ENCODE assay signal across 1 cellular context in the genomic region with DNA sequence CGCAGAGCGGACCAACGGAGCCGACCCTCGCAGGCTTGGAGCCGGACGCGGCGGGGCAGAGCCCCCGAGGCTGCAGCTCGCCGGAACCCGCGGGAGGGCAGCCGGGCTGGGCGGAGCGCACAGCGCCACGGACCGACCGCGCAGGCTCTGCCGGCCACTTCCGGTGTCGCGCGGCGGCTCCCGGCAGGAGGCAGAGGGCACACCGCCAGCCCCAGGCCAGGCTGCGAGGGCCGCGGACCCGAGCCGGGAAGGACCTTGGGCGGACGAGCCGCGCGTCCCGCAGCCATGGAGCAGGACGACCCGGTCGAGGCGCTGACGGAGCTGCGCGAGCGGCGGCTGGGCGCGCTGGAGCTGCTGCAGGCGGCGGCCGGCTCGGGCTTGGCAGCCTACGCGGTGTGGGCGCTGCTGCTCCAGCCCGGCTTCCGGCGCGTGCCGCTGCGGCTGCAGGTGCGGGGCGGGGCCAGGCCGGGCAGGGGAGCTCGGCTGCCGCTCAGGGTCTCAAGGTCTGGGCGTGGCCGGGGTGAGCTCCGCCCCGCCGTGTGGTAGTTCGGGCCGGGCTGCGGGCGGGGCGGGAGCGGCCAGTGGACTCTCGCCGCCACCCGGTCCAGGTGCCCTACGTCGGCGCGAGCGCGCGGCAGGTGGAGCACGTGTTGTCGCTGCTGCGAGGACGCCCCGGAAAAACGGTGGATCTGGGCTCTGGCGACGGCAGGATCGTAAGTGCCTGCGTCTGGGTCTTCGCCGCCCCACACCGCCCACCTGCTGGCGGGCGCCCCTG.
TF ChIP-seq lines count a peak whose summit lies in the region.

A gene with protein sequence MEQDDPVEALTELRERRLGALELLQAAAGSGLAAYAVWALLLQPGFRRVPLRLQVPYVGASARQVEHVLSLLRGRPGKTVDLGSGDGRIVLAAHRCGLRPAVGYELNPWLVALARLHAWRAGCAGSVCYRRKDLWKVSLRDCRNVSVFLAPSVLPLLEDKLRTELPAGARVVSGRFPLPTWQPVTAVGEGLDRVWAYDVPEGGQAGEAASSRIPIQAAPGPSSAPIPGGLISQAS (plus strand): TSS at position 157 of the 775 bp plus-strand sequence. CDS start 129 bp downstream, at position 286.

TF ChIP-seq in HEK293, 187 proteins besides CTCF, POLR2A, EP300 and RAD21 (continued from another document and continues in another):
- TF ChIP-seq, protein P1, sequence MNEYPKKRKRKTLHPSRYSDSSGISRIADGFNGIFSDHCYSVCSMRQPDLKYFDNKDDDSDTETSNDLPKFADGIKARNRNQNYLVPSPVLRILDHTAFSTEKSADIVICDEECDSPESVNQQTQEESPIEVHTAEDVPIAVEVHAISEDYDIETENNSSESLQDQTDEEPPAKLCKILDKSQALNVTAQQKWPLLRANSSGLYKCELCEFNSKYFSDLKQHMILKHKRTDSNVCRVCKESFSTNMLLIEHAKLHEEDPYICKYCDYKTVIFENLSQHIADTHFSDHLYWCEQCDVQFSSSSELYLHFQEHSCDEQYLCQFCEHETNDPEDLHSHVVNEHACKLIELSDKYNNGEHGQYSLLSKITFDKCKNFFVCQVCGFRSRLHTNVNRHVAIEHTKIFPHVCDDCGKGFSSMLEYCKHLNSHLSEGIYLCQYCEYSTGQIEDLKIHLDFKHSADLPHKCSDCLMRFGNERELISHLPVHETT (tag by site-specific recombination; IDR thresholded peaks at IDR 0.05), result no peak
- TF ChIP-seq ZNF629 (tag by site-specific recombination; IDR thresholded peaks at IDR 0.05) (no peak), TRIM28 (IDR thresholded peaks at IDR 0.05; ENCODE audit: borderline replicate concordance, low read length) (peak; percentile 32; the same call in 1 of the 2 replicates), ZSCAN30 (tag by site-specific recombination; IDR thresholded peaks at IDR 0.05) (peak; percentile 97; the same call in 1 of the 2 replicates), ZNF626 (tag by site-specific recombination; IDR thresholded peaks at IDR 0.05) (peak; percentile 93; the same call in 1 of the 2 replicates), ZNF138 (tag by site-specific recombination; IDR thresholded peaks at IDR 0.05; ENCODE audit: borderline replicate concordance) (no peak), ZNF830 (tag by site-specific recombination; IDR thresholded peaks at IDR 0.05; ENCODE audit: low read depth) (no peak), REPIN1 (tag by site-specific recombination; IDR thresholded peaks at IDR 0.05; ENCODE audit: low read depth) (no peak), OSR2 (tag by site-specific recombination; IDR thresholded peaks at IDR 0.05) (peak; percentile 45; the same call in 1 of the 2 replicates), KLF10 (tag by site-specific recombination; IDR thresholded peaks at IDR 0.05) (peak; percentile 73; the same call in 1 of the 2 replicates), SP3 (tag by site-specific recombination; IDR thresholded peaks at IDR 0.05) (peak; percentile 46), ZNF549 (tag by site-specific recombination; IDR thresholded peaks at IDR 0.05) (no peak), ZNF510 (tag by site-specific recombination; IDR thresholded peaks at IDR 0.05; ENCODE audit: insufficient replicate concordance) (no peak), ZNF658 (tag by site-specific recombination; IDR thresholded peaks at IDR 0.05) (no peak), ZEB2 (tag by site-specific recombination; IDR thresholded peaks at IDR 0.05) (peak; percentile 32; the same call in 1 of the 2 replicates), EGR2 (tag by site-specific recombination; IDR thresholded peaks at IDR 0.05; ENCODE audit: low read depth) (peak; percentile 37; the same call in 1 of the 2 replicates), ZNF354C (tag by site-specific recombination; IDR thresholded peaks at IDR 0.05; ENCODE audit: borderline replicate concordance, low read depth) (no peak), YY2 (tag by site-specific recombination; IDR thresholded peaks at IDR 0.05) (no peak), ZNF843 (tag by site-specific recombination; IDR thresholded peaks at IDR 0.05) (no peak), HOXA7 (CRISPR knock-in tag; IDR thresholded peaks at IDR 0.05; ENCODE audit: borderline replicate concordance) (no peak), ZFP3 (tag by site-specific recombination; IDR thresholded peaks at IDR 0.05; ENCODE audit: low read depth) (no peak), ZNF654 (tag by site-specific recombination; IDR thresholded peaks at IDR 0.05; ENCODE audit: low read depth) (no peak), ZNF571 (tag by site-specific recombination; IDR thresholded peaks at IDR 0.05) (no peak), ZNF792 (tag by site-specific recombination; IDR thresholded peaks at IDR 0.05) (no peak), ZNF777 (tag by site-specific recombination; IDR thresholded peaks at IDR 0.05; ENCODE audit: borderline replicate concordance) (no peak), ZNF596 (tag by site-specific recombination; IDR thresholded peaks at IDR 0.05) (peak; percentile 72), SCRT1 (tag by site-specific recombination; IDR thresholded peaks at IDR 0.05; ENCODE audit: borderline replicate concordance) (peak; percentile 78), SP2 (tag by site-specific recombination; IDR thresholded peaks at IDR 0.05) (peak; percentile 35), ZNF10 (tag by site-specific recombination; IDR thresholded peaks at IDR 0.05) (no peak), KLF1 (tag by site-specific recombination; IDR thresholded peaks at IDR 0.05) (peak; percentile 75)
- TF ChIP-seq, protein P2, sequence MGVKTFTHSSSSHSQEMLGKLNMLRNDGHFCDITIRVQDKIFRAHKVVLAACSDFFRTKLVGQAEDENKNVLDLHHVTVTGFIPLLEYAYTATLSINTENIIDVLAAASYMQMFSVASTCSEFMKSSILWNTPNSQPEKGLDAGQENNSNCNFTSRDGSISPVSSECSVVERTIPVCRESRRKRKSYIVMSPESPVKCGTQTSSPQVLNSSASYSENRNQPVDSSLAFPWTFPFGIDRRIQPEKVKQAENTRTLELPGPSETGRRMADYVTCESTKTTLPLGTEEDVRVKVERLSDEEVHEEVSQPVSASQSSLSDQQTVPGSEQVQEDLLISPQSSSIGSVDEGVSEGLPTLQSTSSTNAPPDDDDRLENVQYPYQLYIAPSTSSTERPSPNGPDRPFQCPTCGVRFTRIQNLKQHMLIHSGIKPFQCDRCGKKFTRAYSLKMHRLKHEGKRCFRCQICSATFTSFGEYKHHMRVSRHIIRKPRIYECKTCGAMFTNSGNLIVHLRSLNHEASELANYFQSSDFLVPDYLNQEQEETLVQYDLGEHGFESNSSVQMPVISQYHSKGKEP (tag by site-specific recombination; IDR thresholded peaks at IDR 0.05), result peak; percentile 86
- TF ChIP-seq, protein P3, sequence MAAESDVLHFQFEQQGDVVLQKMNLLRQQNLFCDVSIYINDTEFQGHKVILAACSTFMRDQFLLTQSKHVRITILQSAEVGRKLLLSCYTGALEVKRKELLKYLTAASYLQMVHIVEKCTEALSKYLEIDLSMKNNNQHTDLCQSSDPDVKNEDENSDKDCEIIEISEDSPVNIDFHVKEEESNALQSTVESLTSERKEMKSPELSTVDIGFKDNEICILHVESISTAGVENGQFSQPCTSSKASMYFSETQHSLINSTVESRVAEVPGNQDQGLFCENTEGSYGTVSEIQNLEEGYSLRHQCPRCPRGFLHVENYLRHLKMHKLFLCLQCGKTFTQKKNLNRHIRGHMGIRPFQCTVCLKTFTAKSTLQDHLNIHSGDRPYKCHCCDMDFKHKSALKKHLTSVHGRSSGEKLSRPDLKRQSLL (tag by site-specific recombination; IDR thresholded peaks at IDR 0.05), result peak; percentile 55; the same call in 1 of the 2 replicates
- TF ChIP-seq, protein P4, sequence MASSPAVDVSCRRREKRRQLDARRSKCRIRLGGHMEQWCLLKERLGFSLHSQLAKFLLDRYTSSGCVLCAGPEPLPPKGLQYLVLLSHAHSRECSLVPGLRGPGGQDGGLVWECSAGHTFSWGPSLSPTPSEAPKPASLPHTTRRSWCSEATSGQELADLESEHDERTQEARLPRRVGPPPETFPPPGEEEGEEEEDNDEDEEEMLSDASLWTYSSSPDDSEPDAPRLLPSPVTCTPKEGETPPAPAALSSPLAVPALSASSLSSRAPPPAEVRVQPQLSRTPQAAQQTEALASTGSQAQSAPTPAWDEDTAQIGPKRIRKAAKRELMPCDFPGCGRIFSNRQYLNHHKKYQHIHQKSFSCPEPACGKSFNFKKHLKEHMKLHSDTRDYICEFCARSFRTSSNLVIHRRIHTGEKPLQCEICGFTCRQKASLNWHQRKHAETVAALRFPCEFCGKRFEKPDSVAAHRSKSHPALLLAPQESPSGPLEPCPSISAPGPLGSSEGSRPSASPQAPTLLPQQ (tag by site-specific recombination; IDR thresholded peaks at IDR 0.05), result 0 out of 2 replicates have a peak, but pooled peaks have one; percentile 2
- TF ChIP-seq, protein P5, sequence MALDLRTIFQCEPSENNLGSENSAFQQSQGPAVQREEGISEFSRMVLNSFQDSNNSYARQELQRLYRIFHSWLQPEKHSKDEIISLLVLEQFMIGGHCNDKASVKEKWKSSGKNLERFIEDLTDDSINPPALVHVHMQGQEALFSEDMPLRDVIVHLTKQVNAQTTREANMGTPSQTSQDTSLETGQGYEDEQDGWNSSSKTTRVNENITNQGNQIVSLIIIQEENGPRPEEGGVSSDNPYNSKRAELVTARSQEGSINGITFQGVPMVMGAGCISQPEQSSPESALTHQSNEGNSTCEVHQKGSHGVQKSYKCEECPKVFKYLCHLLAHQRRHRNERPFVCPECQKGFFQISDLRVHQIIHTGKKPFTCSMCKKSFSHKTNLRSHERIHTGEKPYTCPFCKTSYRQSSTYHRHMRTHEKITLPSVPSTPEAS (tag by site-specific recombination; IDR thresholded peaks at IDR 0.05), result no peak
- TF ChIP-seq, protein P6, sequence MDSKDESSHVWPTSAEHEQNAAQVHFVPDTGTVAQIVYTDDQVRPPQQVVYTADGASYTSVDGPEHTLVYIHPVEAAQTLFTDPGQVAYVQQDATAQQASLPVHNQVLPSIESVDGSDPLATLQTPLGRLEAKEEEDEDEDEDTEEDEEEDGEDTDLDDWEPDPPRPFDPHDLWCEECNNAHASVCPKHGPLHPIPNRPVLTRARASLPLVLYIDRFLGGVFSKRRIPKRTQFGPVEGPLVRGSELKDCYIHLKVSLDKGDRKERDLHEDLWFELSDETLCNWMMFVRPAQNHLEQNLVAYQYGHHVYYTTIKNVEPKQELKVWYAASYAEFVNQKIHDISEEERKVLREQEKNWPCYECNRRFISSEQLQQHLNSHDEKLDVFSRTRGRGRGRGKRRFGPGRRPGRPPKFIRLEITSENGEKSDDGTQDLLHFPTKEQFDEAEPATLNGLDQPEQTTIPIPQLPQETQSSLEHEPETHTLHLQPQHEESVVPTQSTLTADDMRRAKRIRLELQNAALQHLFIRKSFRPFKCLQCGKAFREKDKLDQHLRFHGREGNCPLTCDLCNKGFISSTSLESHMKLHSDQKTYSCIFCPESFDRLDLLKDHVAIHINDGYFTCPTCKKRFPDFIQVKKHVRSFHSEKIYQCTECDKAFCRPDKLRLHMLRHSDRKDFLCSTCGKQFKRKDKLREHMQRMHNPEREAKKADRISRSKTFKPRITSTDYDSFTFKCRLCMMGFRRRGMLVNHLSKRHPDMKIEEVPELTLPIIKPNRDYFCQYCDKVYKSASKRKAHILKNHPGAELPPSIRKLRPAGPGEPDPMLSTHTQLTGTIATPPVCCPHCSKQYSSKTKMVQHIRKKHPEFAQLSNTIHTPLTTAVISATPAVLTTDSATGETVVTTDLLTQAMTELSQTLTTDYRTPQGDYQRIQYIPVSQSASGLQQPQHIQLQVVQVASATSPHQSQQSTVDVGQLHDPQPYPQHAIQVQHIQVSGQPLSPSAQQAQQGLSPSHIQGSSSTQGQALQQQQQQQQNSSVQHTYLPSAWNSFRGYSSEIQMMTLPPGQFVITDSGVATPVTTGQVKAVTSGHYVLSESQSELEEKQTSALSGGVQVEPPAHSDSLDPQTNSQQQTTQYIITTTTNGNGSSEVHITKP (tag by site-specific recombination; IDR thresholded peaks at IDR 0.05), result no peak
- TF ChIP-seq, protein P7, sequence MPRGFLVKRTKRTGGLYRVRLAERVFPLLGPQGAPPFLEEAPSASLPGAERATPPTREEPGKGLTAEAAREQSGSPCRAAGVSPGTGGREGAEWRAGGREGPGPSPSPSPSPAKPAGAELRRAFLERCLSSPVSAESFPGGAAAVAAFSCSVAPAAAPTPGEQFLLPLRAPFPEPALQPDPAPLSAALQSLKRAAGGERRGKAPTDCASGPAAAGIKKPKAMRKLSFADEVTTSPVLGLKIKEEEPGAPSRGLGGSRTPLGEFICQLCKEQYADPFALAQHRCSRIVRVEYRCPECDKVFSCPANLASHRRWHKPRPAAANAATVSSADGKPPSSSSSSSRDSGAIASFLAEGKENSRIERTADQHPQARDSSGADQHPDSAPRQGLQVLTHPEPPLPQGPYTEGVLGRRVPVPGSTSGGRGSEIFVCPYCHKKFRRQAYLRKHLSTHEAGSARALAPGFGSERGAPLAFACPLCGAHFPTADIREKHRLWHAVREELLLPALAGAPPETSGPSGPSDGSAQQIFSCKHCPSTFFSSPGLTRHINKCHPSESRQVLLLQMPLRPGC (tag by site-specific recombination; IDR thresholded peaks at IDR 0.05), result no peak
- TF ChIP-seq, protein P8, sequence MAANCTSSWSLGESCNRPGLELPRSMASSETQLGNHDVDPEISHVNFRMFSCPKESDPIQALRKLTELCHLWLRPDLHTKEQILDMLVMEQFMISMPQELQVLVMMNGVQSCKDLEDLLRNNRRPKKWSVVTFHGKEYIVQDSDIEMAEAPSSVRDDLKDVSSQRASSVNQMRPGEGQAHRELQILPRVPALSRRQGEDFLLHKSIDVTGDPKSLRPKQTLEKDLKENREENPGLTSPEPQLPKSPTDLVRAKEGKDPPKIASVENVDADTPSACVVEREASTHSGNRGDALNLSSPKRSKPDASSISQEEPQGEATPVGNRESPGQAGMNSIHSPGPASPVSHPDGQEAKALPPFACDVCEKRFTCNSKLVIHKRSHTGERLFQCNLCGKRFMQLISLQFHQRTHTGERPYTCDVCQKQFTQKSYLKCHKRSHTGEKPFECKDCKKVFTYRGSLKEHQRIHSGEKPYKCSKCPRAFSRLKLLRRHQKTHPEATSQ (tag by site-specific recombination; IDR thresholded peaks at IDR 0.05), result no peak
- TF ChIP-seq, protein P9, sequence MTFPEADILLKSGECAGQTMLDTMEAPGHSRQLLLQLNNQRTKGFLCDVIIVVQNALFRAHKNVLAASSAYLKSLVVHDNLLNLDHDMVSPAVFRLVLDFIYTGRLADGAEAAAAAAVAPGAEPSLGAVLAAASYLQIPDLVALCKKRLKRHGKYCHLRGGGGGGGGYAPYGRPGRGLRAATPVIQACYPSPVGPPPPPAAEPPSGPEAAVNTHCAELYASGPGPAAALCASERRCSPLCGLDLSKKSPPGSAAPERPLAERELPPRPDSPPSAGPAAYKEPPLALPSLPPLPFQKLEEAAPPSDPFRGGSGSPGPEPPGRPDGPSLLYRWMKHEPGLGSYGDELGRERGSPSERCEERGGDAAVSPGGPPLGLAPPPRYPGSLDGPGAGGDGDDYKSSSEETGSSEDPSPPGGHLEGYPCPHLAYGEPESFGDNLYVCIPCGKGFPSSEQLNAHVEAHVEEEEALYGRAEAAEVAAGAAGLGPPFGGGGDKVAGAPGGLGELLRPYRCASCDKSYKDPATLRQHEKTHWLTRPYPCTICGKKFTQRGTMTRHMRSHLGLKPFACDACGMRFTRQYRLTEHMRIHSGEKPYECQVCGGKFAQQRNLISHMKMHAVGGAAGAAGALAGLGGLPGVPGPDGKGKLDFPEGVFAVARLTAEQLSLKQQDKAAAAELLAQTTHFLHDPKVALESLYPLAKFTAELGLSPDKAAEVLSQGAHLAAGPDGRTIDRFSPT (tag by site-specific recombination; IDR thresholded peaks at IDR 0.05), result peak; percentile 69; the same call in 1 of the 2 replicates
